10 cellular contexts compared by ENCODE assay signal in genomic region chr1:39154553-39155361, GRCh38. TPM values are rescaled to one million over a fixed set of nuclear protein-coding genes. Genes with fewer than 3 reads are reported as not detected.
DNase-seq lines count a peak whose midpoint lies in the region; ATAC-seq and TF ChIP-seq lines count a peak whose summit lies in the region.
"Had no signal": no experiment of that assay in that cellular context is flagged by ENCODE, and none has a peak within 500 bp of the region (broad histone marks: within the 10 kb centered on the region; RNA-seq: fewer than 3 reads in every experiment).

No MANE protein-coding gene starts in this region.

- H3K27me3 ChIP-seq in upper lobe of right lung (no peaks in the 10 kb centered on the region), neuronal stem cell (ENCODE audit: control insufficient read depth in 3 of 3, insufficient read depth in 3 of 3, low read depth in 1 of 3, low read length in 3 of 3) (no peaks in the 10 kb centered on the region)

- no peak overlapping the region for H2BK15ac ChIP-seq in neuronal stem cell (ENCODE audit: low read length)

- ATAC-seq in activated CD8-positive, alpha-beta T cell treated with anti-CD3 and anti-CD28 coated beads, Interleukin-2, amount 10 ng/mL, durations not matched to agents 7 days and 5 days: peak; percentile 15
- no peak for ATAC-seq in activated CD8-positive, alpha-beta T cell treated with anti-CD3 and anti-CD28 coated beads for 36 hours
- peak; percentile 54 for ATAC-seq in left lobe of liver
- ATAC-seq in upper lobe of right lung: peak; percentile 45
- ATAC-seq in GM18873 (IDR thresholded peaks at IDR 0.05; ENCODE audit: low FRiP score, unreplicated experiment): no peak
- ATAC-seq: T-helper 17 cell had no signal

- peaks cover 7% of the 10 kb centered on the region for H3K27me3 Mint-ChIP-seq in activated CD8-positive, alpha-beta T cell treated with anti-CD3 and anti-CD28 coated beads, Interleukin-2, amount 10 ng/mL, durations not matched to agents 7 days and 5 days (ENCODE audit: low read depth)
- H3K27me3 Mint-ChIP-seq in activated CD8-positive, alpha-beta T cell treated with anti-CD3 and anti-CD28 coated beads for 36 hours: no peaks in the 10 kb centered on the region
- no peaks in the 10 kb centered on the region for H3K27me3 Mint-ChIP-seq in brain

- H3K23ac ChIP-seq in neuronal stem cell (ENCODE audit: low read depth, low read length, poor library complexity): no peak overlapping the region

- no peaks in the 10 kb centered on the region for H3K9me3 Mint-ChIP-seq in activated CD8-positive, alpha-beta T cell treated with anti-CD3 and anti-CD28 coated beads, Interleukin-2, amount 10 ng/mL, durations not matched to agents 7 days and 5 days (ENCODE audit: insufficient read depth)
- no peaks in the 10 kb centered on the region for H3K9me3 Mint-ChIP-seq in activated CD8-positive, alpha-beta T cell treated with anti-CD3 and anti-CD28 coated beads for 36 hours
- H3K9me3 Mint-ChIP-seq in brain: no peaks in the 10 kb centered on the region

- WGBS in neuronal stem cell (ENCODE audit: extremely low coverage in 2 of 2, insufficient read length in 2 of 2, insufficient replicate concordance in 1 of 2), 2 donors: no CpG with 5 or more reads among the region's 5 CpGs

- H3K14ac ChIP-seq in neuronal stem cell (ENCODE audit: low read length): no peak overlapping the region

- H3K4me1 Mint-ChIP-seq in activated CD8-positive, alpha-beta T cell treated with anti-CD3 and anti-CD28 coated beads, Interleukin-2, amount 10 ng/mL, durations not matched to agents 7 days and 5 days (ENCODE audit: low read depth): peaks cover 7% of the 10 kb centered on the region
- peaks cover 11% of the 10 kb centered on the region for H3K4me1 Mint-ChIP-seq in activated CD8-positive, alpha-beta T cell treated with anti-CD3 and anti-CD28 coated beads for 36 hours (ENCODE audit: low read depth)
- H3K4me1 Mint-ChIP-seq in brain: peaks cover 78% of the 10 kb centered on the region

- no peak overlapping the region for H2BK120ac ChIP-seq in neuronal stem cell (ENCODE audit: low read depth, low read length)

- DNase-seq in activated CD8-positive, alpha-beta T cell treated with anti-CD3 and anti-CD28 coated beads, Interleukin-2, amount 10 ng/mL, durations not matched to agents 7 days and 5 days: no peak
- DNase-seq in activated CD8-positive, alpha-beta T cell treated with anti-CD3 and anti-CD28 coated beads for 36 hours: no peak
- DNase-seq in left lobe of liver (ENCODE audit: low spot score): peak; percentile 82
- no peak for DNase-seq in upper lobe of right lung
- DNase-seq in neuronal stem cell (ENCODE audit: low spot score): no peak
- no peak for DNase-seq in NCI-H1436 (lab: John Stamatoyannopoulos, UW)
- DNase-seq: CD4-positive, CD25-positive, alpha-beta regulatory T cell; T-helper 17 cell had no signal

- H2BK5ac ChIP-seq in neuronal stem cell (ENCODE audit: low read length): no peak overlapping the region

- H3K27ac ChIP-seq in upper lobe of right lung (peak overlapping the region; percentile 84), neuronal stem cell (replicated peaks; ENCODE audit: low read length) (no peak overlapping the region)

- no peak overlapping the region for H2BK12ac ChIP-seq in neuronal stem cell (ENCODE audit: low read length)

- H3K4me3 ChIP-seq in upper lobe of right lung (no peak overlapping the region), neuronal stem cell (ENCODE audit: low read length in 2 of 2) (no peak overlapping the region)

- H3K36me3 ChIP-seq in upper lobe of right lung (no peaks in the 10 kb centered on the region), neuronal stem cell (replicated peaks in 1 of 2; ENCODE audit: control insufficient read depth in 2 of 2, insufficient read depth in 2 of 2, low read length in 2 of 2) (peaks cover 3 to 19% of the 10 kb centered on the region in 2 donors)

- H3K4me3 Mint-ChIP-seq in activated CD8-positive, alpha-beta T cell treated with anti-CD3 and anti-CD28 coated beads, Interleukin-2, amount 10 ng/mL, durations not matched to agents 7 days and 5 days: no peak overlapping the region
- H3K4me3 Mint-ChIP-seq in activated CD8-positive, alpha-beta T cell treated with anti-CD3 and anti-CD28 coated beads for 36 hours: no peak overlapping the region
- peak overlapping the region in 1 of 5 experiments; percentile 0 for H3K4me3 Mint-ChIP-seq in brain
- H3K4me3 Mint-ChIP-seq: CD4-positive, CD25-positive, alpha-beta regulatory T cell; T-helper 17 cell had no signal

- intact Hi-C loops in activated CD8-positive, alpha-beta T cell treated with anti-CD3 and anti-CD28 coated beads for 36 hours (cut with micrococcal nuclease): no loop called here
- intact Hi-C loops in upper lobe of right lung (cut with DNase I): no loop called here

- POLR2A ChIA-PET in activated CD8-positive, alpha-beta T cell treated with anti-CD3 and anti-CD28 coated beads, Interleukin-2, amount 10 ng/mL, durations not matched to agents 7 days and 5 days (lab: Charles Lee): no interaction called here
- POLR2A ChIA-PET in activated CD8-positive, alpha-beta T cell treated with anti-CD3 and anti-CD28 coated beads for 36 hours (lab: Charles Lee): no interaction called here

- no peak overlapping the region for H3K4me2 ChIP-seq in neuronal stem cell (ENCODE audit: insufficient read depth, low read length, poor library complexity, severe bottlenecking)

- no peak overlapping the region for H3K4ac ChIP-seq in neuronal stem cell (ENCODE audit: low read length)

- H4K8ac ChIP-seq in neuronal stem cell (ENCODE audit: low read depth, low read length): no peak overlapping the region

- H2AFZ ChIP-seq in neuronal stem cell (ENCODE audit: low read length): no peak overlapping the region

- no peak for TF ChIP-seq CTCF in activated CD8-positive, alpha-beta T cell treated with anti-CD3 and anti-CD28 coated beads for 36 hours (IDR thresholded peaks at IDR 0.05)
- TF ChIP-seq CTCF in brain (conservative IDR thresholded peaks at IDR 0.05) (no peak), upper lobe of right lung (IDR thresholded peaks at IDR 0.05) (no peak)

- H3K27ac Mint-ChIP-seq in activated CD8-positive, alpha-beta T cell treated with anti-CD3 and anti-CD28 coated beads, Interleukin-2, amount 10 ng/mL, durations not matched to agents 7 days and 5 days: no peak overlapping the region
- no peak overlapping the region for H3K27ac Mint-ChIP-seq in activated CD8-positive, alpha-beta T cell treated with anti-CD3 and anti-CD28 coated beads for 36 hours
- peak overlapping the region; percentile 21 to 85 (median 73) for H3K27ac Mint-ChIP-seq in brain
- H3K27ac Mint-ChIP-seq: T-helper 17 cell had no signal

- CTCF ChIA-PET in activated CD8-positive, alpha-beta T cell treated with anti-CD3 and anti-CD28 coated beads, Interleukin-2, amount 10 ng/mL, durations not matched to agents 7 days and 5 days (lab: Charles Lee): interaction anchor here (1.1 kb wide), 1 partner anchor 29 kb away, joined by 4 read pairs; no protein-coding TSS in a partner anchor
- CTCF ChIA-PET in activated CD8-positive, alpha-beta T cell treated with anti-CD3 and anti-CD28 coated beads for 36 hours (lab: Charles Lee): interaction anchor here (1.9 kb wide), 1 partner anchor 13 kb away, joined by 4 read pairs; no protein-coding TSS in a partner anchor

- H3K9ac ChIP-seq in neuronal stem cell (ENCODE audit: low read depth, low read length, poor library complexity): no peak overlapping the region

- H3K79me1 ChIP-seq in neuronal stem cell (ENCODE audit: low read depth, low read length): no peaks in the 10 kb centered on the region

- H3K4me1 ChIP-seq in upper lobe of right lung (peaks cover 80% of the 10 kb centered on the region), neuronal stem cell (ENCODE audit: control insufficient read depth in 2 of 2, insufficient read depth in 1 of 2, low read depth in 1 of 2, low read length in 2 of 2) (peaks cover 42 to 46% of the 10 kb centered on the region in 2 donors)

- H3K9me3 ChIP-seq in upper lobe of right lung (no peaks in the 10 kb centered on the region), neuronal stem cell (replicated peaks in 1 of 2; ENCODE audit: control insufficient read depth in 2 of 2, insufficient read depth in 1 of 2, low read depth in 1 of 2, low read length in 2 of 2) (no peaks in the 10 kb centered on the region)

- no peaks in the 10 kb centered on the region for H3K36me3 Mint-ChIP-seq in activated CD8-positive, alpha-beta T cell treated with anti-CD3 and anti-CD28 coated beads, Interleukin-2, amount 10 ng/mL, durations not matched to agents 7 days and 5 days (ENCODE audit: low read depth)
- no peaks in the 10 kb centered on the region for H3K36me3 Mint-ChIP-seq in activated CD8-positive, alpha-beta T cell treated with anti-CD3 and anti-CD28 coated beads for 36 hours (ENCODE audit: low read depth)
- peaks cover 43% of the 10 kb centered on the region for H3K36me3 Mint-ChIP-seq in brain
- H3K36me3 Mint-ChIP-seq: CD4-positive, CD25-positive, alpha-beta regulatory T cell had no signal

- H4K91ac ChIP-seq in neuronal stem cell (ENCODE audit: low read depth, low read length, poor library complexity): no peak overlapping the region

- no peak overlapping the region for H3K18ac ChIP-seq in neuronal stem cell (ENCODE audit: low read length)

- H2AK5ac ChIP-seq in neuronal stem cell (ENCODE audit: low read depth, low read length): no peak overlapping the region

RNA-seq across cellular contexts. Expression of gene MACF1, which starts 49.7 kb away (rescaled TPM):
- total RNA-seq in activated CD8-positive, alpha-beta T cell treated with anti-CD3 and anti-CD28 coated beads, Interleukin-2, amount 10 ng/mL, durations not matched to agents 7 days and 5 days: 100 to 1,000 TPM; 353 to 366 TPM
- total RNA-seq in activated CD8-positive, alpha-beta T cell treated with anti-CD3 and anti-CD28 coated beads for 36 hours: 100 to 1,000 TPM; 201 to 215 TPM
- polyA plus RNA-seq in brain (ENCODE audit: insufficient read depth, low read depth, low replicate concordance): 79.3 TPM
- total RNA-seq in left lobe of liver: 89.9 TPM
- 814 TPM for total RNA-seq in upper lobe of right lung
- polyA plus RNA-seq in neuronal stem cell (2013, experiment 1 of 2): 51.9 TPM
- polyA plus RNA-seq in neuronal stem cell (2013, experiment 2 of 2): 52.8 TPM

Comparison
In these comparisons a context has a peak if more than half of its experiments do, and no peak if none do; other contexts are left out.
1. ATAC-seq: peak in activated CD8-positive, alpha-beta T cell treated with anti-CD3 and anti-CD28 coated beads, Interleukin-2, amount 10 ng/mL, durations not matched to agents 7 days and 5 days (single experiment), left lobe of liver (single experiment) and upper lobe of right lung (single experiment); none in activated CD8-positive, alpha-beta T cell treated with anti-CD3 and anti-CD28 coated beads for 36 hours (single experiment) and GM18873 (single experiment).
2. H3K27ac Mint-ChIP-seq: peak in brain (5 of 5); none in activated CD8-positive, alpha-beta T cell treated with anti-CD3 and anti-CD28 coated beads, Interleukin-2, amount 10 ng/mL, durations not matched to agents 7 days and 5 days (single experiment) and activated CD8-positive, alpha-beta T cell treated with anti-CD3 and anti-CD28 coated beads for 36 hours (single experiment).